Comparison of ENCODE assay signal across 8 cellular contexts in the genomic region with DNA sequence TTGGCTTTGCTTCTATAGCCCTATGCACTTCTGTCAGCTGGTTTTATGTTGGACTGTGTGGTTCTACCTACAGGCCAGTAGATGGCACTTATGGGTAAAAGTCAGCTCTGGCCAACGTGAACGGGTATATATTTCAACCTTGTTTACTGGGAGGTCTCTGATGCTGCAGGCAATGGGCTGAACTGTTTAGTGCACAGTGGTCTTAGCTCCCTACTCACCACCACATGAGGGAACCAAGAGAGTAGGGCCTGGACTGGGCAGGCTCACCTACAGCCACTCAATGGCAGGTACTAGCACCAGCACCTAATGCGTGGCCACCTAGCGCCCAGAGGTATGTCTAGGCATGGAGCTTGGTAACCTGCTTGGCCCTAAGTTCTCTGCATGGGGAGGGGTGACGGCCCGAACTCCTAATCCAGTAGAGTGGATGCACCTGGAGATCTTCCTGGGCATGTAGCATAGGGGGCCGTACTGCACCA.
DNase-seq lines count a peak whose midpoint lies in the region; ATAC-seq and TF ChIP-seq lines count a peak whose summit lies in the region.

No MANE protein-coding gene starts in this region.

- peak; percentile 63 for TF ChIP-seq CTCF in AG10803 (conservative IDR thresholded peaks at IDR 0.05; ENCODE audit: low read length)
- peak; percentile 79 for TF ChIP-seq CTCF in chondrocyte (IDR thresholded peaks at IDR 0.05)
- peak; percentile 47 for TF ChIP-seq CTCF in retinal pigment epithelial cell (conservative IDR thresholded peaks at IDR 0.05; ENCODE audit: low read depth, low read length)

- peaks cover 14% of the 10 kb centered on the region for H3K4me1 Mint-ChIP-seq in chondrocyte (ENCODE audit: low read depth)

- peaks cover 7% of the 10 kb centered on the region for H3K9me3 Mint-ChIP-seq in chondrocyte (ENCODE audit: low read depth)

- peaks cover 6% of the 10 kb centered on the region for H3K36me3 Mint-ChIP-seq in chondrocyte (ENCODE audit: low read depth)

- no peaks in the 10 kb centered on the region for H3K27me3 Mint-ChIP-seq in chondrocyte (ENCODE audit: low read depth)

- intact Hi-C loops in sciatic nerve (cut with DNase I), result no loop called here

- H3K27ac Mint-ChIP-seq in chondrocyte (ENCODE audit: unreplicated experiment), result no peak overlapping the region

- H3K4me3 ChIP-seq in AG10803 (ENCODE audit: low read length) (no peak overlapping the region), retinal pigment epithelial cell (ENCODE audit: low read length) (no peak overlapping the region)

- ATAC-seq in GM18519 (IDR thresholded peaks at IDR 0.05; ENCODE audit: low FRiP score, unreplicated experiment) (peak; percentile 90), HG02973 (IDR thresholded peaks at IDR 0.05; ENCODE audit: unreplicated experiment) (peak; percentile 88), sciatic nerve (no peak)

- DNase-seq in AG10803 (ENCODE audit: low read depth) (peak; percentile 38), NCI-H2081 treated with DMSO at 0.1 percent for 48 hours (lab: John Stamatoyannopoulos, UW) (peak; percentile 54), chondrocyte (ENCODE audit: low spot score) (no peak), retinal pigment epithelial cell (ENCODE audit: low read depth) (no peak), HuH-7.5 (ENCODE audit: low spot score) (no peak), sciatic nerve (ENCODE audit: low spot score) (no peak)

- no peak overlapping the region for H3K4me3 Mint-ChIP-seq in chondrocyte (ENCODE audit: unreplicated experiment)

Comparison
In these comparisons a context has a peak if more than half of its experiments do, and no peak if none do; other contexts are left out.
1. DNase-seq: peak in AG10803 (single experiment) and NCI-H2081 treated with DMSO at 0.1 percent for 48 hours (single experiment); none in chondrocyte (single experiment), retinal pigment epithelial cell (single experiment), HuH-7.5 (single experiment) and sciatic nerve (single experiment).
2. Peak in every context shown above with its lines, with median percentiles within 50 percentile points of each other: CTCF ChIP-seq.